In genomic region chr17:60730273-60730672, GRCh38 we compare ENCODE assay signal across 2 cellular contexts.
TF ChIP-seq lines count a peak whose summit lies in the region.

No MANE protein-coding gene starts in this region.

TF ChIP-seq in SK-N-SH, 30 proteins besides CTCF, POLR2A, EP300 and RAD21 (continued from another document):
- TF ChIP-seq NRF1 (IDR thresholded peaks at IDR 0.05; ENCODE audit: low read depth, low read length), result no peak
- no peak for TF ChIP-seq SMC3 (IDR thresholded peaks at IDR 0.05; ENCODE audit: low read depth, low read length)
- TF ChIP-seq MEF2A (IDR thresholded peaks at IDR 0.05; ENCODE audit: borderline replicate concordance, low read depth), result no peak
- TF ChIP-seq YY1 (IDR thresholded peaks at IDR 0.05; ENCODE audit: low read depth), result no peak
- TF ChIP-seq, protein P1, sequence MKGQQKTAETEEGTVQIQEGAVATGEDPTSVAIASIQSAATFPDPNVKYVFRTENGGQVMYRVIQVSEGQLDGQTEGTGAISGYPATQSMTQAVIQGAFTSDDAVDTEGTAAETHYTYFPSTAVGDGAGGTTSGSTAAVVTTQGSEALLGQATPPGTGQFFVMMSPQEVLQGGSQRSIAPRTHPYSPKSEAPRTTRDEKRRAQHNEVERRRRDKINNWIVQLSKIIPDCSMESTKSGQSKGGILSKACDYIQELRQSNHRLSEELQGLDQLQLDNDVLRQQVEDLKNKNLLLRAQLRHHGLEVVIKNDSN (IDR thresholded peaks at IDR 0.05; ENCODE audit: borderline replicate concordance, low read depth), result no peak
- TF ChIP-seq PBX3 (IDR thresholded peaks at IDR 0.05), result no peak
- TF ChIP-seq MXI1 (IDR thresholded peaks at IDR 0.05; ENCODE audit: low read depth, low read length), result no peak
- TF ChIP-seq, protein P2, sequence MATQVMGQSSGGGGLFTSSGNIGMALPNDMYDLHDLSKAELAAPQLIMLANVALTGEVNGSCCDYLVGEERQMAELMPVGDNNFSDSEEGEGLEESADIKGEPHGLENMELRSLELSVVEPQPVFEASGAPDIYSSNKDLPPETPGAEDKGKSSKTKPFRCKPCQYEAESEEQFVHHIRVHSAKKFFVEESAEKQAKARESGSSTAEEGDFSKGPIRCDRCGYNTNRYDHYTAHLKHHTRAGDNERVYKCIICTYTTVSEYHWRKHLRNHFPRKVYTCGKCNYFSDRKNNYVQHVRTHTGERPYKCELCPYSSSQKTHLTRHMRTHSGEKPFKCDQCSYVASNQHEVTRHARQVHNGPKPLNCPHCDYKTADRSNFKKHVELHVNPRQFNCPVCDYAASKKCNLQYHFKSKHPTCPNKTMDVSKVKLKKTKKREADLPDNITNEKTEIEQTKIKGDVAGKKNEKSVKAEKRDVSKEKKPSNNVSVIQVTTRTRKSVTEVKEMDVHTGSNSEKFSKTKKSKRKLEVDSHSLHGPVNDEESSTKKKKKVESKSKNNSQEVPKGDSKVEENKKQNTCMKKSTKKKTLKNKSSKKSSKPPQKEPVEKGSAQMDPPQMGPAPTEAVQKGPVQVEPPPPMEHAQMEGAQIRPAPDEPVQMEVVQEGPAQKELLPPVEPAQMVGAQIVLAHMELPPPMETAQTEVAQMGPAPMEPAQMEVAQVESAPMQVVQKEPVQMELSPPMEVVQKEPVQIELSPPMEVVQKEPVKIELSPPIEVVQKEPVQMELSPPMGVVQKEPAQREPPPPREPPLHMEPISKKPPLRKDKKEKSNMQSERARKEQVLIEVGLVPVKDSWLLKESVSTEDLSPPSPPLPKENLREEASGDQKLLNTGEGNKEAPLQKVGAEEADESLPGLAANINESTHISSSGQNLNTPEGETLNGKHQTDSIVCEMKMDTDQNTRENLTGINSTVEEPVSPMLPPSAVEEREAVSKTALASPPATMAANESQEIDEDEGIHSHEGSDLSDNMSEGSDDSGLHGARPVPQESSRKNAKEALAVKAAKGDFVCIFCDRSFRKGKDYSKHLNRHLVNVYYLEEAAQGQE (IDR thresholded peaks at IDR 0.05; ENCODE audit: low read depth, low read length), result no peak
- no peak for TF ChIP-seq GATA2 (CRISPR knock-in tag; IDR thresholded peaks at IDR 0.05)
- TF ChIP-seq FOSL2 (IDR thresholded peaks at IDR 0.05; ENCODE audit: borderline replicate concordance, low read depth), result no peak
- no peak for TF ChIP-seq SIN3A (IDR thresholded peaks at IDR 0.05; ENCODE audit: borderline replicate concordance, low read depth, low read length)
- TF ChIP-seq EZH2phosphoT487 (IDR thresholded peaks at IDR 0.05; ENCODE audit: borderline replicate concordance, low read depth), result no peak
- TF ChIP-seq NFIC (IDR thresholded peaks at IDR 0.05; ENCODE audit: borderline replicate concordance), result no peak
TF ChIP-seq in SK-N-SH: peak in this region for 0.

TF ChIP-seq in SK-N-SH treated with all-trans-retinoic acid at 6 μM for 48 hours, 23 proteins besides CTCF, POLR2A, EP300 and RAD21 (continued from another document):
- TF ChIP-seq ESRRG (CRISPR knock-in tag; IDR thresholded peaks at IDR 0.05) (no peak), RARB (CRISPR knock-in tag; IDR thresholded peaks at IDR 0.05) (no peak), OSR1 (CRISPR knock-in tag; IDR thresholded peaks at IDR 0.05) (no peak), ZNF8 (CRISPR knock-in tag; IDR thresholded peaks at IDR 0.05) (no peak), ZFP30 (CRISPR knock-in tag; IDR thresholded peaks at IDR 0.05) (no peak), ZFP3 (CRISPR knock-in tag; IDR thresholded peaks at IDR 0.05) (no peak)
- TF ChIP-seq, protein P3, sequence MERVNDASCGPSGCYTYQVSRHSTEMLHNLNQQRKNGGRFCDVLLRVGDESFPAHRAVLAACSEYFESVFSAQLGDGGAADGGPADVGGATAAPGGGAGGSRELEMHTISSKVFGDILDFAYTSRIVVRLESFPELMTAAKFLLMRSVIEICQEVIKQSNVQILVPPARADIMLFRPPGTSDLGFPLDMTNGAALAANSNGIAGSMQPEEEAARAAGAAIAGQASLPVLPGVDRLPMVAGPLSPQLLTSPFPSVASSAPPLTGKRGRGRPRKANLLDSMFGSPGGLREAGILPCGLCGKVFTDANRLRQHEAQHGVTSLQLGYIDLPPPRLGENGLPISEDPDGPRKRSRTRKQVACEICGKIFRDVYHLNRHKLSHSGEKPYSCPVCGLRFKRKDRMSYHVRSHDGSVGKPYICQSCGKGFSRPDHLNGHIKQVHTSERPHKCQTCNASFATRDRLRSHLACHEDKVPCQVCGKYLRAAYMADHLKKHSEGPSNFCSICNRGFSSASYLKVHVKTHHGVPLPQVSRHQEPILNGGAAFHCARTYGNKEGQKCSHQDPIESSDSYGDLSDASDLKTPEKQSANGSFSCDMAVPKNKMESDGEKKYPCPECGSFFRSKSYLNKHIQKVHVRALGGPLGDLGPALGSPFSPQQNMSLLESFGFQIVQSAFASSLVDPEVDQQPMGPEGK (CRISPR knock-in tag; IDR thresholded peaks at IDR 0.05; ENCODE audit: borderline replicate concordance), result no peak
- TF ChIP-seq, protein P4, sequence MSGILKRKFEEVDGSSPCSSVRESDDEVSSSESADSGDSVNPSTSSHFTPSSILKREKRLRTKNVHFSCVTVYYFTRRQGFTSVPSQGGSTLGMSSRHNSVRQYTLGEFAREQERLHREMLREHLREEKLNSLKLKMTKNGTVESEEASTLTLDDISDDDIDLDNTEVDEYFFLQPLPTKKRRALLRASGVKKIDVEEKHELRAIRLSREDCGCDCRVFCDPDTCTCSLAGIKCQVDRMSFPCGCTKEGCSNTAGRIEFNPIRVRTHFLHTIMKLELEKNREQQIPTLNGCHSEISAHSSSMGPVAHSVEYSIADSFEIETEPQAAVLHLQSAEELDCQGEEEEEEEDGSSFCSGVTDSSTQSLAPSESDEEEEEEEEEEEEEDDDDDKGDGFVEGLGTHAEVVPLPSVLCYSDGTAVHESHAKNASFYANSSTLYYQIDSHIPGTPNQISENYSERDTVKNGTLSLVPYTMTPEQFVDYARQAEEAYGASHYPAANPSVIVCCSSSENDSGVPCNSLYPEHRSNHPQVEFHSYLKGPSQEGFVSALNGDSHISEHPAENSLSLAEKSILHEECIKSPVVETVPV (CRISPR knock-in tag; IDR thresholded peaks at IDR 0.05), result no peak
- TF ChIP-seq, protein P5, sequence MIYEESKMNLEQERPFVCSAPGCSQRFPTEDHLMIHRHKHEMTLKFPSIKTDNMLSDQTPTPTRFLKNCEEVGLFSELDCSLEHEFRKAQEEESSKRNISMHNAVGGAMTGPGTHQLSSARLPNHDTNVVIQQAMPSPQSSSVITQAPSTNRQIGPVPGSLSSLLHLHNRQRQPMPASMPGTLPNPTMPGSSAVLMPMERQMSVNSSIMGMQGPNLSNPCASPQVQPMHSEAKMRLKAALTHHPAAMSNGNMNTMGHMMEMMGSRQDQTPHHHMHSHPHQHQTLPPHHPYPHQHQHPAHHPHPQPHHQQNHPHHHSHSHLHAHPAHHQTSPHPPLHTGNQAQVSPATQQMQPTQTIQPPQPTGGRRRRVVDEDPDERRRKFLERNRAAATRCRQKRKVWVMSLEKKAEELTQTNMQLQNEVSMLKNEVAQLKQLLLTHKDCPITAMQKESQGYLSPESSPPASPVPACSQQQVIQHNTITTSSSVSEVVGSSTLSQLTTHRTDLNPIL (CRISPR knock-in tag; IDR thresholded peaks at IDR 0.05; ENCODE audit: low read depth), result no peak
